ENCODE assay signal across 12 cellular contexts in the genomic region with DNA sequence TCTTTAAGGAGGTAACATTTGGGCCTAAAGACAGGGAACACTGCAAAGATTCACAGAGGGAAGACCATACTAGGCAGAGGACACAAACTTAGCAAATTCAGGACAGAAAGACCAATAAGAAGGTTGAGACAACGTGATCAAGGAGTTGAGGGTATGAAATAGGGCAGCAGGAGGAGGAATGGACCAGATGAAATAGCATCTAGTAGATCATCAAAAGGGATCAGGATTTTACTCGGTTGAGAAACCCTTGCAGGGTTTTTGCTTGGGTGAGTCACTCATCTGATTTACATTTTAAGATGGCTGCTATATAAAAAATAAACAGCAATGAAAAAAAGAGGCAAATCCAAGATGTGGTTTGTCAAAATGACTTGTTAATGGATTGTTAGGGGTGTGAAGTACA. TPM values are rescaled to one million over a fixed set of nuclear protein-coding genes. Genes with fewer than 3 reads are reported as not detected.
DNase-seq lines count a peak whose midpoint lies in the region; ATAC-seq and TF ChIP-seq lines count a peak whose summit lies in the region.
"Had no signal": no experiment of that assay in that cellular context is flagged by ENCODE, and none has a peak within 500 bp of the region (broad histone marks: within the 10 kb centered on the region; RNA-seq: fewer than 3 reads in every experiment).

No MANE protein-coding gene starts in this region.

- peaks cover 0 to 9% of the 10 kb centered on the region in 2 donors for H3K36me3 ChIP-seq in stomach smooth muscle (ENCODE audit: control insufficient read depth in 2 of 2, insufficient read depth in 2 of 2, low read length in 2 of 2)

- peaks cover 24% of the 10 kb centered on the region for H3K4me1 ChIP-seq in stomach smooth muscle (ENCODE audit: control insufficient read depth, insufficient read depth, low read length)

- no peak for TF ChIP-seq CTCF in fibroblast of pulmonary artery (IDR thresholded peaks at IDR 0.05; ENCODE audit: low read length, missing control alignments)

- no peaks in the 10 kb centered on the region for H3K9me3 ChIP-seq in stomach smooth muscle (ENCODE audit: control insufficient read depth in 2 of 2, low read length in 2 of 2)

- H3K4me3 ChIP-seq in fibroblast of pulmonary artery (replicated peaks; ENCODE audit: low read depth, low read length) (no peak overlapping the region), stomach smooth muscle (ENCODE audit: low read length in 2 of 2) (peak overlapping the region; percentile 42 to 44)
- H3K4me3 ChIP-seq: lung had no signal

- DNase-seq in activated T-cell treated with anti-CD3 and anti-CD28 coated beads, Interleukin-2, amount 50 U/mL, for 24 hours, result no peak
- DNase-seq in activated T-cell treated with anti-CD3 and anti-CD28 coated beads, Interleukin-2, amount 50 U/mL, for 48 hours, result no peak
- peak; percentile 11 for DNase-seq in SW480 (ENCODE audit: low spot score)
- peak; percentile 51 for DNase-seq in fibroblast of pulmonary artery (ENCODE audit: low read depth)
- no peak for DNase-seq in left cardiac atrium
- no peak for DNase-seq in NCI-H510A (lab: John Stamatoyannopoulos, UW)
- DNase-seq in DMS153 (lab: John Stamatoyannopoulos, UW), result no peak
- DNase-seq: activated effector memory CD4-positive, alpha-beta T cell treated with anti-CD3 and anti-CD28 coated beads, Interleukin-2, amount 50 U/mL, for 16 hours; COR-L47; NCI-H510A treated with DMSO at 0.1 percent for 48 hours had no signal

- no peak overlapping the region for H3K27ac ChIP-seq in stomach smooth muscle (ENCODE audit: low read length)

- no peaks in the 10 kb centered on the region for H3K27me3 ChIP-seq in stomach smooth muscle (ENCODE audit: control insufficient read depth in 1 of 2, insufficient read depth in 2 of 2, low read length in 2 of 2)

- peak overlapping the region in 1 of 2 donors; percentile 3 for H3K9ac ChIP-seq in stomach smooth muscle (ENCODE audit: low read length in 2 of 2)

- peaks cover 73% of the 10 kb centered on the region for H3K4me1 Mint-ChIP-seq in activated T-cell treated with anti-CD3 and anti-CD28 coated beads, Interleukin-2, amount 50 U/mL, for 24 hours (ENCODE audit: low read depth)

- intact Hi-C loops in left cardiac atrium (cut with DNase I), result loop anchor here in 1 of 2 donors (5.0 kb wide), 1 partner anchor 38 kb away; no protein-coding TSS in a partner anchor

- H3K36me3 Mint-ChIP-seq in activated T-cell treated with anti-CD3 and anti-CD28 coated beads, Interleukin-2, amount 50 U/mL, for 24 hours (ENCODE audit: low read depth), result peaks cover 88% of the 10 kb centered on the region

- H3K9me3 Mint-ChIP-seq in activated T-cell treated with anti-CD3 and anti-CD28 coated beads, Interleukin-2, amount 50 U/mL, for 24 hours, result no peaks in the 10 kb centered on the region

- H3K4me3 Mint-ChIP-seq in activated T-cell treated with anti-CD3 and anti-CD28 coated beads, Interleukin-2, amount 50 U/mL, for 24 hours, result peak overlapping the region; percentile 94

- H3K27ac Mint-ChIP-seq in activated T-cell treated with anti-CD3 and anti-CD28 coated beads, Interleukin-2, amount 50 U/mL, for 24 hours, result peak overlapping the region; percentile 85

- H3K27me3 Mint-ChIP-seq in activated T-cell treated with anti-CD3 and anti-CD28 coated beads, Interleukin-2, amount 50 U/mL, for 24 hours, result no peaks in the 10 kb centered on the region

- ATAC-seq in left cardiac atrium, result no peak

RNA-seq across cellular contexts. Expression of a gene that starts 4.7 kb away (rescaled TPM):
- total RNA-seq in left cardiac atrium, result 10 to 100 TPM; 70.9 to 99.8 TPM

RNA-seq across cellular contexts. Expression of a gene that starts 34.8 kb away (rescaled TPM):
- total RNA-seq in left cardiac atrium, result 1 to 10 TPM in 1 of 2 donors, under 1 TPM in 1; 0.31 to 1.0 TPM

Comparison
In these comparisons a context has a peak if more than half of its experiments do, and no peak if none do; other contexts are left out.
1. DNase-seq: peak in SW480 (single experiment) and fibroblast of pulmonary artery (single experiment); none in activated T-cell treated with anti-CD3 and anti-CD28 coated beads, Interleukin-2, amount 50 U/mL, for 24 hours (single experiment), activated T-cell treated with anti-CD3 and anti-CD28 coated beads, Interleukin-2, amount 50 U/mL, for 48 hours (0 of 2), left cardiac atrium (single experiment), NCI-H510A (single experiment) and DMS153 (single experiment).